8 cellular contexts compared by ENCODE assay signal in genomic region chr1:63524166-63524565, GRCh38. TPM values are rescaled to one million over a fixed set of nuclear protein-coding genes. Genes with fewer than 3 reads are reported as not detected.
A peak's percentile ranks its signal among the peaks of the same experiment; 100 is the strongest.
DNase-seq lines count a peak whose midpoint lies in the region; ATAC-seq, FAIRE-seq and TF ChIP-seq lines count a peak whose summit lies in the region.

No MANE protein-coding gene starts in this region.

- no peaks in the 10 kb centered on the region for H3K27me3 ChIP-seq in BLaER1
- H3K27me3 ChIP-seq in Loucy (ENCODE audit: insufficient read depth, low read length, poor library complexity, severe bottlenecking) = no peaks in the 10 kb centered on the region

- FAIRE-seq in GM12891 (lab: Jason Lieb, UNC) (no peak), D721Med (lab: Jason Lieb, UNC) (no peak)

- no peaks in the 10 kb centered on the region for H3K36me3 Mint-ChIP-seq in naive B cell

- peaks cover 48% of the 10 kb centered on the region for H3K79me2 ChIP-seq in Loucy (ENCODE audit: insufficient read depth, low read length)

- peak overlapping the region; percentile 97 for H2AFZ ChIP-seq in Loucy (ENCODE audit: low read length)

- H3K9me2 ChIP-seq in Loucy (replicated peaks; ENCODE audit: low read depth, low read length) = no peaks in the 10 kb centered on the region

- ATAC-seq in naive B cell (ENCODE audit: low read depth in 2 of 2) (no peak), HG02763 (IDR thresholded peaks at IDR 0.05; ENCODE audit: unreplicated experiment) (no peak)

- H3K4me2 ChIP-seq in BLaER1 (peak overlapping the region; percentile 82), Loucy (ENCODE audit: low read depth, low read length, poor library complexity, severe bottlenecking) (peak overlapping the region; percentile 79)

- H3K27ac ChIP-seq in BLaER1 (peak overlapping the region; percentile 85), caudate nucleus (ENCODE audit: low read depth, low read length) (peak overlapping the region; percentile 94)

- H3K9me3 Mint-ChIP-seq in naive B cell = no peaks in the 10 kb centered on the region

- H3K9ac ChIP-seq in BLaER1 (peak overlapping the region; percentile 84), Loucy (ENCODE audit: low read depth, low read length, poor library complexity, severe bottlenecking) (peak overlapping the region; percentile 87)

- TF ChIP-seq CTCF in Loucy (conservative IDR thresholded peaks at IDR 0.05; ENCODE audit: low read length) (no peak), D721Med (IDR thresholded peaks at IDR 0.05; ENCODE audit: insufficient read depth, missing control alignments) (no peak)

- H3K27ac Mint-ChIP-seq in naive B cell = peak overlapping the region; percentile 33 to 99 (median 97)

- H3K4me1 ChIP-seq in BLaER1 (peaks cover 26% of the 10 kb centered on the region), Loucy (ENCODE audit: insufficient read depth, low read length, poor library complexity, severe bottlenecking) (peaks cover 43% of the 10 kb centered on the region)

- peak overlapping the region; percentile 89 to 99 (median 96) for H3K4me3 Mint-ChIP-seq in naive B cell

- peaks cover 3 to 22% (median 20%) of the 10 kb centered on the region in 3 donors for H3K4me1 Mint-ChIP-seq in naive B cell

- TF ChIP-seq POLR2A in GM12891 (IDR thresholded peaks at IDR 0.05; ENCODE audit: low read depth, low read length) = no peak

- H3F3A ChIP-seq in Loucy (ENCODE audit: low read depth) = peaks cover 3% of the 10 kb centered on the region; the same call in 1 of the 2 replicates

- no peaks in the 10 kb centered on the region for H4K20me1 ChIP-seq in BLaER1
- no peaks in the 10 kb centered on the region for H4K20me1 ChIP-seq in Loucy (ENCODE audit: insufficient read depth, low read length, poor library complexity, severe bottlenecking)

- H3K4me3 ChIP-seq in BLaER1 (peak overlapping the region; percentile 77), Loucy (ENCODE audit: low read length, poor library complexity, severe bottlenecking) (peak overlapping the region; percentile 88)

- H3K9me3 ChIP-seq in BLaER1 (no peaks in the 10 kb centered on the region), Loucy (ENCODE audit: insufficient read depth, low read depth, low read length) (no peaks in the 10 kb centered on the region)

- H3K27me3 Mint-ChIP-seq in naive B cell = no peaks in the 10 kb centered on the region

- DNase-seq in caudate nucleus (lab: John Stamatoyannopoulos, UW) (no peak), naive B cell (no peak), GM12891 (ENCODE audit: insufficient read length, low spot score) (no peak), D721Med (ENCODE audit: insufficient read length, low spot score) (no peak), iPS-NIHi7 (ENCODE audit: extremely low spot score) (no peak)

- H3K36me3 ChIP-seq in BLaER1 (peaks cover 12% of the 10 kb centered on the region; the same call in 1 of the 2 replicates), Loucy (ENCODE audit: insufficient read depth, low read length) (no peaks in the 10 kb centered on the region)

TF ChIP-seq in GM12891, 5 proteins besides CTCF, POLR2A, EP300 and RAD21:
- no peak for TF ChIP-seq TAF1 (IDR thresholded peaks at IDR 0.05; ENCODE audit: low read depth, low read length)
- no peak for TF ChIP-seq PAX5 (IDR thresholded peaks at IDR 0.05; ENCODE audit: insufficient read depth, low read length, severe bottlenecking)
- no peak for TF ChIP-seq POU2F2 (IDR thresholded peaks at IDR 0.05; ENCODE audit: low read depth, low read length)
- TF ChIP-seq SPI1 (IDR thresholded peaks at IDR 0.05; ENCODE audit: low read depth, low read length) = no peak
- TF ChIP-seq POLR2AphosphoS5 (IDR thresholded peaks at IDR 0.05; ENCODE audit: low read depth, low read length) = no peak

RNA-seq across cellular contexts. Expression of gene EFCAB7, which starts 0.8 kb away (rescaled TPM):
- 1 to 10 TPM; 3.4 to 7.2 (median 5.0) TPM for polyA plus RNA-seq in naive B cell (ENCODE audit: low read depth in 6 of 6)
- 3.8 TPM for polyA plus RNA-seq in GM12891 (2012; ENCODE audit: low read depth, missing spikeins)

RNA-seq across cellular contexts. Expression of gene ITGB3BP, which starts 1.1 kb away (rescaled TPM):
- polyA plus RNA-seq in naive B cell (ENCODE audit: low read depth in 6 of 6) = 10 to 100 TPM; 22.3 to 49.5 (median 32.4) TPM
- polyA plus RNA-seq in GM12891 (2012; ENCODE audit: low read depth, missing spikeins) = 56.7 TPM
